In genomic region chr16:22903716-22904115, GRCh38 we compare ENCODE assay signal across 33 cellular contexts.
DNase-seq lines count a peak whose midpoint lies in the region; TF ChIP-seq lines count a peak whose summit lies in the region.
"Had no signal": no experiment of that assay in that cellular context is flagged by ENCODE, and none has a peak within 500 bp of the region (broad histone marks: within the 10 kb centered on the region; RNA-seq: fewer than 3 reads in every experiment).

No MANE protein-coding gene starts in this region.

- H2AK5ac ChIP-seq in mesendoderm (ENCODE audit: low read length), result no peak overlapping the region

- H4K5ac ChIP-seq in mesendoderm (ENCODE audit: low read length), result no peak overlapping the region

- no peak overlapping the region for H2BK5ac ChIP-seq in mesendoderm (ENCODE audit: low read length)

- H3K4ac ChIP-seq in mesendoderm (ENCODE audit: low read depth, low read length), result no peak overlapping the region

- no peak overlapping the region for H4K8ac ChIP-seq in mesendoderm (ENCODE audit: low read depth, low read length)

- 21 to 67% methylated on average over 1 to 2 of the region's 2 CpGs for WGBS in endodermal cell (ENCODE audit: insufficient coverage in 1 of 2, insufficient read length in 1 of 2), 2 experiments
- whole genome bisulfite sequencing in mesendoderm (ENCODE audit: extremely low coverage, insufficient coverage, low lambda C conversion rate), result no CpG with 5 or more reads among the region's 2 CpGs

- H3K36me3 ChIP-seq in endodermal cell (ENCODE audit: control insufficient read depth, insufficient read depth, low read length), result no peaks in the 10 kb centered on the region
- H3K36me3 ChIP-seq in mesendoderm (ENCODE audit: control insufficient read depth, insufficient read depth, low read length), result no peaks in the 10 kb centered on the region
- H3K36me3 ChIP-seq: BE2C; BLaER1; BLaER1 treated with 17β-estradiol and CSF1 and Interleukin-3, amounts not matched to agents 10 nM and 100 nM had no signal

- no peak overlapping the region for H3K23ac ChIP-seq in mesendoderm (ENCODE audit: low read length)

- no peak overlapping the region for H3K4me3 Mint-ChIP-seq in endodermal cell
- H3K4me3 Mint-ChIP-seq: B cell; CD14-positive monocyte; CD4-positive, alpha-beta memory T cell; CD4-positive, alpha-beta T cell; CD4-positive, CD25-positive, alpha-beta regulatory T cell; CD8-positive, alpha-beta memory T cell; CD8-positive, alpha-beta T cell had no signal

- peak; percentile 23 for DNase-seq in NCI-H82 (lab: John Stamatoyannopoulos, UW)
- DNase-seq in NCI-H82 treated with DMSO at 0.1 percent for 48 hours (lab: John Stamatoyannopoulos, UW; ENCODE audit: unreplicated experiment), result no peak
- DNase-seq in endodermal cell, result peak; percentile 72
- peak; percentile 57 for DNase-seq in mesendoderm
- no peak for DNase-seq in caudate nucleus (lab: John Stamatoyannopoulos, UW)
- no peak for DNase-seq in T-helper 9 cell
- DNase-seq: 8988T; ACHN; AML-193; BE2C; C1 segment of cervical spinal cord; Caco-2; Calu3; CD4-positive, alpha-beta memory T cell; CD4-positive, alpha-beta T cell; CD4-positive, CD25-positive, alpha-beta regulatory T cell; CD8-positive, alpha-beta memory T cell; CD8-positive, alpha-beta T cell; COR-L47; DMS 273 treated with DMSO at 0.1 percent for 48 hours; DMS153; DMS53; DMS79; DMS79 treated with DMSO at 0.1 percent for 48 hours; DND-41; EL had no signal

- H3K27me3 Mint-ChIP-seq in endodermal cell (ENCODE audit: insufficient read depth), result peaks cover 51% of the 10 kb centered on the region

- no peak overlapping the region for H2BK120ac ChIP-seq in mesendoderm (ENCODE audit: low read depth, low read length)

- H3K27ac Mint-ChIP-seq in endodermal cell, result no peak overlapping the region
- H3K27ac Mint-ChIP-seq: B cell; CD14-positive monocyte; CD4-positive, alpha-beta memory T cell; CD4-positive, alpha-beta T cell; CD4-positive, CD25-positive, alpha-beta regulatory T cell; CD8-positive, alpha-beta memory T cell; CD8-positive, alpha-beta T cell had no signal

- no peak overlapping the region for H3K18ac ChIP-seq in mesendoderm (ENCODE audit: low read length)

- H3K4me1 ChIP-seq in endodermal cell (ENCODE audit: control insufficient read depth, insufficient read depth, low read length) (peaks cover 7% of the 10 kb centered on the region), mesendoderm (ENCODE audit: control insufficient read depth, low read depth, low read length) (no peaks in the 10 kb centered on the region)
- H3K4me1 ChIP-seq: A549, BE2C, Caco-2 had no signal

- H3K9me3 ChIP-seq in endodermal cell (ENCODE audit: control insufficient read depth, low read length), result peaks cover 10% of the 10 kb centered on the region
- H3K9me3 ChIP-seq: BE2C, Caco-2 had no signal

- H3K27me3 ChIP-seq in endodermal cell (ENCODE audit: control insufficient read depth, insufficient read depth, low read length, poor library complexity, severe bottlenecking) (peaks cover 64% of the 10 kb centered on the region), mesendoderm (ENCODE audit: insufficient read depth, low read length, poor library complexity) (no peaks in the 10 kb centered on the region)
- H3K27me3 ChIP-seq: BE2C; BLaER1; BLaER1 treated with 17β-estradiol and CSF1 and Interleukin-3, amounts not matched to agents 10 nM and 100 nM had no signal

- H3K9ac ChIP-seq in endodermal cell (ENCODE audit: extremely low read depth, low read length, poor library complexity, severe bottlenecking) (no peak overlapping the region), mesendoderm (ENCODE audit: low read length) (no peak overlapping the region)
- H3K9ac ChIP-seq: BLaER1; BLaER1 treated with 17β-estradiol and CSF1 and Interleukin-3, amounts not matched to agents 10 nM and 100 nM had no signal

- H3K9me3 Mint-ChIP-seq in endodermal cell, result no peaks in the 10 kb centered on the region
- H3K9me3 Mint-ChIP-seq: CD14-positive monocyte; CD4-positive, alpha-beta memory T cell; CD4-positive, alpha-beta T cell; CD8-positive, alpha-beta memory T cell; CD8-positive, alpha-beta T cell had no signal

- H3K79me2 ChIP-seq in mesendoderm (ENCODE audit: control insufficient read depth, insufficient read depth, low read length), result no peaks in the 10 kb centered on the region

- no peak overlapping the region for H2BK15ac ChIP-seq in mesendoderm (replicated peaks; ENCODE audit: low read depth)

- no peak overlapping the region for H3K56ac ChIP-seq in mesendoderm (ENCODE audit: low read length)

- no peak overlapping the region for H3K4me2 ChIP-seq in mesendoderm (ENCODE audit: low read length)
- H3K4me2 ChIP-seq: A549; BLaER1; BLaER1 treated with 17β-estradiol and CSF1 and Interleukin-3, amounts not matched to agents 10 nM and 100 nM had no signal

- peaks cover 11% of the 10 kb centered on the region for H3K4me1 Mint-ChIP-seq in endodermal cell
- H3K4me1 Mint-ChIP-seq: B cell; CD14-positive monocyte; CD4-positive, alpha-beta memory T cell; CD4-positive, CD25-positive, alpha-beta regulatory T cell; CD8-positive, alpha-beta memory T cell had no signal

- no peaks in the 10 kb centered on the region for H3K79me1 ChIP-seq in mesendoderm (ENCODE audit: low read length)

- TF ChIP-seq CTCF in endodermal cell (conservative IDR thresholded peaks at IDR 0.05), result no peak

- no peak overlapping the region for H3K4me3 ChIP-seq in endodermal cell (ENCODE audit: low read length)
- no peak overlapping the region for H3K4me3 ChIP-seq in mesendoderm (ENCODE audit: low read length)
- H3K4me3 ChIP-seq: A549; BLaER1; BLaER1 treated with 17β-estradiol and CSF1 and Interleukin-3, amounts not matched to agents 10 nM and 100 nM had no signal

- H3K27ac ChIP-seq in endodermal cell (ENCODE audit: low read depth, low read length), result no peak overlapping the region
- no peak overlapping the region for H3K27ac ChIP-seq in mesendoderm (ENCODE audit: low read depth, low read length)
- no peak overlapping the region for H3K27ac ChIP-seq in caudate nucleus (ENCODE audit: low read depth, low read length)
- H3K27ac ChIP-seq: 22Rv1; A549; BLaER1; BLaER1 treated with 17β-estradiol and CSF1 and Interleukin-3, amounts not matched to agents 10 nM and 100 nM; C4-2B had no signal

- no peaks in the 10 kb centered on the region for H3K36me3 Mint-ChIP-seq in endodermal cell (ENCODE audit: low read depth)
- H3K36me3 Mint-ChIP-seq: CD14-positive monocyte; CD4-positive, alpha-beta memory T cell; CD4-positive, CD25-positive, alpha-beta regulatory T cell; CD8-positive, alpha-beta memory T cell; CD8-positive, alpha-beta T cell had no signal

Comparison
In these comparisons a context has a peak if more than half of its experiments do, and no peak if none do; other contexts are left out.
1. DNase-seq: peak in NCI-H82 (single experiment), endodermal cell (single experiment) and mesendoderm (single experiment); none in NCI-H82 treated with DMSO at 0.1 percent for 48 hours (single experiment), caudate nucleus (0 of 61) and T-helper 9 cell (single experiment).